In the genomic region with DNA sequence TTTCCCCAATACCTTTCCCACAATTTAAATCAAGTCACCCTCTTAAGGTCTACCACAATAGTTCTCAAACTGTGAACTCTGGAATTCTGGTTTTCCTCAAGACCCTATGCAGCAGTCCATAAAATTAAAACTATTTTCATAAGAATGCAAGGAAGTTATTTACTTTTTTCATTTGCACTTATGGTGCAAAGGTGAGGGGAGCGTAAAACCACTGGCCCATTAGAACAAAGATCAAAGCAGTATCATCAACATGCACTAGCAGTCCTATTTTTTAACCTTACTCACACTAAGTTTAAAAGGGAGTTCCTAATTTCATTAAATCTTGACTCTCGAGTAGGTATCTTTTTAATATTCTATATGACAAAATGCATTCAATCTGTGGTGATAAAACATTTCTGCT, we compare ENCODE assay signal across 9 cellular contexts.
"Had no signal": no experiment of that assay in that cellular context is flagged by ENCODE, and none has a peak within 500 bp of the region (broad histone marks: within the 10 kb centered on the region; RNA-seq: fewer than 3 reads in every experiment).

No MANE protein-coding gene starts in this region.

- H3K4me2 ChIP-seq: GM23338, KMS-11 had no signal

- DNase-seq: H9, HCEC 1CT, KBM-7 had no signal

- H3K27ac ChIP-seq: KMS-11 had no signal

- H3K27me3 Mint-ChIP-seq: IgD-negative memory B cell had no signal

- H3K27ac Mint-ChIP-seq: IgD-negative memory B cell had no signal

- H3K4me3 ChIP-seq: GM23338 had no signal

- H3K4me1 Mint-ChIP-seq: H9 had no signal

- ATAC-seq: GM23338 had no signal

- H3K4me3 Mint-ChIP-seq: GM23338, H9, IgD-negative memory B cell had no signal

- FAIRE-seq: H1, H54, HTR-8/SVneo had no signal

- H3K9me3 Mint-ChIP-seq: GM23338, H9, IgD-negative memory B cell had no signal
